14 cellular contexts compared by ENCODE assay signal in the genomic region with DNA sequence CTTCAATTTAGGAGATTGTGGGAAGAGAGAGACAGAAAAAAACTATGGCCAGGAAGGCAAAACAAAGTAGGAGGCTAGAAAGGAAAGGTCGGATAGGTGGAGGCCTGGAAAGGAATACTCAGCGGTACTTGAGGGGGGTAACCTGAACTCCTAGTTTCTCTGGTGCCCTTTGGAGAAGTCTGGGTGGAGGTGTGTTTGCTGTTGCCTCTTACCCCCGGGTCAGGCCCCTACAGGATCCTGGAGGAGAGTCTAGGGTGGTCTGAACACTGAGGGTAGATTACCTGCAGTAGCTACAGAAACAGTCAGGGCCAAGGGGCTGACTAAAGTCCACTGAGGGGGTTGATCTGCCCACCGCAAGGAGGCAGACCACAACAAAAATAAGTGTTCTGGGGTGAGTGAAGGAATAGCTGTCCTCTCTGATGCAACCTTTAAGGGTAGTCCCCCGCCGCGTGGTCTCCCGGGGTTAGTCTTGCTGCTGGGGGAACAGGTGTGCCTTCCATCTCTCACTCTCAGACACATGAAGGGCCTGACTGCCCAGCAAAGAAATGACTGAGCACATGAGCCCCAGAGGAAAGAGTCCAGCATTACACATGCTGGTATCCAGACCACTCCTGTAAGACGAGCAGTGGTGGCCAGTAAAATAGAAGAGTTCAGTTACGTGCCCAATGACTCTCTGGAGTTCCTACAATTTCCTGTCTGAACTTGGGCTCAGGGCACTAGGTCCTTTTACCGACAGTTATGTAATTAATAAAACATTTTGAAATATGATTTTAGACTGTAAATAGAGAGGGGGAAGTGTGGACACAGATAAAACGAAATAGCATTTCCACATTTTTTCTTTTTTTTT. TPM values are rescaled to one million over a fixed set of nuclear protein-coding genes. Genes with fewer than 3 reads are reported as not detected.
DNase-seq lines count a peak whose midpoint lies in the region; ATAC-seq, FAIRE-seq and TF ChIP-seq lines count a peak whose summit lies in the region.
"Had no signal": no experiment of that assay in that cellular context is flagged by ENCODE, and none has a peak within 500 bp of the region (broad histone marks: within the 10 kb centered on the region; RNA-seq: fewer than 3 reads in every experiment).

No MANE protein-coding gene starts in this region.

- H3K36me3 ChIP-seq in GM23338 (ENCODE audit: insufficient read depth) (peaks cover 26% of the 10 kb centered on the region), endothelial cell of umbilical vein (ENCODE audit: control insufficient read depth in 2 of 2, extremely low read depth in 1 of 2, insufficient read depth in 2 of 2, low read length in 2 of 2) (peaks cover 10 to 14% of the 10 kb centered on the region in 2 experiments), muscle layer of colon (ENCODE audit: insufficient read depth, low read length) (no peaks in the 10 kb centered on the region)

- no peaks in the 10 kb centered on the region for H3K27me3 Mint-ChIP-seq in GM23338 (ENCODE audit: insufficient read depth, low read depth, poor library complexity)
- H3K27me3 Mint-ChIP-seq: effector memory CD8-positive, alpha-beta T cell had no signal

- no peak overlapping the region for H3K4me3 Mint-ChIP-seq in GM23338
- H3K4me3 Mint-ChIP-seq: effector memory CD8-positive, alpha-beta T cell had no signal

- intact Hi-C loops in endothelial cell of umbilical vein (cut with micrococcal nuclease) = no loop called here

- CTCF ChIA-PET in endothelial cell of umbilical vein (lab: Charles Lee) = interaction anchor here (1.0 kb wide), 1 partner anchor 33 kb away, joined by 3 read pairs; no protein-coding TSS in a partner anchor

- H3K27me3 ChIP-seq in GM23338 (ENCODE audit: insufficient read depth) = no peaks in the 10 kb centered on the region
- H3K27me3 ChIP-seq in endothelial cell of umbilical vein (ENCODE audit: control insufficient read depth in 2 of 2, insufficient read depth in 2 of 2, low read length in 2 of 2) = no peaks in the 10 kb centered on the region
- H3K27me3 ChIP-seq in muscle layer of colon (ENCODE audit: control insufficient read depth in 1 of 2, insufficient read depth in 2 of 2, low read length in 2 of 2) = no peaks in the 10 kb centered on the region

- H3K9me1 ChIP-seq in endothelial cell of umbilical vein (replicated peaks; ENCODE audit: control insufficient read depth, extremely low read depth, insufficient read depth, low read length) = no peaks in the 10 kb centered on the region

- H3K9me3 ChIP-seq in endothelial cell of umbilical vein (replicated peaks; ENCODE audit: control insufficient read depth, insufficient read depth, low read length) (no peaks in the 10 kb centered on the region), muscle layer of colon (ENCODE audit: low read length) (no peaks in the 10 kb centered on the region)

- TF ChIP-seq CTCF in GM23338 (conservative IDR thresholded peaks at IDR 0.05; ENCODE audit: low read depth in 2 of 2) (no peak), endothelial cell of umbilical vein (IDR thresholded peaks at IDR 0.05; ENCODE audit: extremely low read depth in 1 of 2, insufficient read depth in 1 of 2, low read depth in 1 of 2, low read length in 2 of 2) (no peak)

- H3K9me2 ChIP-seq in GM23338 (ENCODE audit: insufficient read depth) = no peaks in the 10 kb centered on the region

- H3K4me1 Mint-ChIP-seq in GM23338 = no peaks in the 10 kb centered on the region; the same call in 2 of the 3 replicates

- H3K36me3 Mint-ChIP-seq in GM23338 (ENCODE audit: low read depth) = peaks cover 71% of the 10 kb centered on the region

- H3K4me2 ChIP-seq in GM23338 = no peak overlapping the region
- no peak overlapping the region for H3K4me2 ChIP-seq in endothelial cell of umbilical vein (ENCODE audit: insufficient read depth, low read length)

- H2AFZ ChIP-seq in GM23338 = no peak overlapping the region
- H2AFZ ChIP-seq in endothelial cell of umbilical vein (ENCODE audit: low read depth, low read length) = no peak overlapping the region

- H3K27ac Mint-ChIP-seq in GM23338 = peak overlapping the region; percentile 91
- H3K27ac Mint-ChIP-seq: effector memory CD8-positive, alpha-beta T cell had no signal

- dilution Hi-C loops in endothelial cell of umbilical vein (cut with MboI; ENCODE audit: extremely low pct_ligation_motif_present, low sequenced_read_pairs) = no loop called here

- H3K4me1 ChIP-seq in GM23338 (ENCODE audit: insufficient read depth) (no peaks in the 10 kb centered on the region), endothelial cell of umbilical vein (ENCODE audit: control insufficient read depth, extremely low read depth, insufficient read depth, low read length) (peaks cover 7% of the 10 kb centered on the region), muscle layer of colon (ENCODE audit: insufficient read depth, low read length) (peaks cover 12% of the 10 kb centered on the region)

- no peak for TF ChIP-seq POLR2A in endothelial cell of umbilical vein (IDR thresholded peaks at IDR 0.05; ENCODE audit: low read depth, low read length)

- POLR2A ChIA-PET in endothelial cell of umbilical vein (lab: Charles Lee) = no interaction called here

- H3F3A ChIP-seq in GM23338 (replicated peaks; ENCODE audit: low read depth) = no peaks in the 10 kb centered on the region

- no peaks in the 10 kb centered on the region for H3K79me2 ChIP-seq in GM23338 (replicated peaks; ENCODE audit: insufficient read depth)
- peaks cover 3% of the 10 kb centered on the region for H3K79me2 ChIP-seq in endothelial cell of umbilical vein (ENCODE audit: control insufficient read depth, insufficient read depth, low read length)

- DNase-seq in AG08395 (ENCODE audit: low spot score) (peak; percentile 47), GM23338 (ENCODE audit: low spot score) (peak; percentile 25), endothelial cell of umbilical vein (ENCODE audit: low read depth, low spot score) (peak; percentile 57), medulla oblongata (ENCODE audit: extremely low spot score) (no peak), iPS-NIHi11 (ENCODE audit: low spot score) (no peak), NCI-H226 (no peak)
- DNase-seq: activated CD4-positive, alpha-beta T cell treated with anti-CD3 and anti-CD28 coated beads, Interleukin-2, amount 50 U/mL, for 1 hour; C1 segment of cervical spinal cord; effector memory CD8-positive, alpha-beta T cell; NCI-H1436; stimulated activated CD4-positive, alpha-beta T cell treated with anti-CD3 and anti-CD28 coated beads, Interleukin-12 subunit alpha, Interleukin-12 subunit beta, amount 100 ng/mL, for 4 hours; SW 1271 had no signal

- H3K9ac ChIP-seq in endothelial cell of umbilical vein (replicated peaks; ENCODE audit: extremely low read depth, insufficient read depth, low read length) = no peak overlapping the region
- H3K9ac ChIP-seq in muscle layer of colon (ENCODE audit: low read length) = no peak overlapping the region

- no TSS peak for BruUV-seq in endothelial cell of umbilical vein (replicated peaks; lab: Mats Ljungman, UMichigan)

- H3K27ac ChIP-seq in GM23338 (ENCODE audit: low read depth) = no peak overlapping the region
- no peak overlapping the region for H3K27ac ChIP-seq in endothelial cell of umbilical vein (ENCODE audit: insufficient read depth, low read depth, low read length)
- peak overlapping the region; percentile 25 for H3K27ac ChIP-seq in muscle layer of colon (ENCODE audit: low read depth, low read length)

- no peaks in the 10 kb centered on the region for H3K9me3 Mint-ChIP-seq in GM23338
- H3K9me3 Mint-ChIP-seq: effector memory CD8-positive, alpha-beta T cell had no signal

- FAIRE-seq in endothelial cell of umbilical vein (lab: Jason Lieb, UNC) = no peak

- H4K20me1 ChIP-seq in GM23338 (replicated peaks; ENCODE audit: insufficient read depth) = no peaks in the 10 kb centered on the region; the same call in none of the 2 replicates
- no peaks in the 10 kb centered on the region for H4K20me1 ChIP-seq in endothelial cell of umbilical vein (replicated peaks; ENCODE audit: control insufficient read depth, extremely low read depth, insufficient read depth, low read length)

- H3K4me3 ChIP-seq in GM23338 (no peak overlapping the region), endothelial cell of umbilical vein (replicated peaks in 1 of 3; ENCODE audit: insufficient read depth in 1 of 3, low read depth in 1 of 3, low read length in 3 of 3) (no peak overlapping the region), muscle layer of colon (ENCODE audit: low read depth in 1 of 2, low read length in 2 of 2) (no peak overlapping the region)

- ATAC-seq in GM23338 = peak; percentile 54
- ATAC-seq in GM19452 (IDR thresholded peaks at IDR 0.05; ENCODE audit: unreplicated experiment) = no peak
- ATAC-seq: effector memory CD8-positive, alpha-beta T cell had no signal

TF ChIP-seq in endothelial cell of umbilical vein, 7 proteins besides CTCF, POLR2A, EP300 and RAD21:
- TF ChIP-seq FOS (IDR thresholded peaks at IDR 0.05; ENCODE audit: borderline replicate concordance, insufficient read depth, low read length) = no peak
- no peak for TF ChIP-seq EZH2 (IDR thresholded peaks at IDR 0.05; ENCODE audit: borderline replicate concordance, low read depth, low read length, severe bottlenecking)
- no peak for TF ChIP-seq GATA2 (IDR thresholded peaks at IDR 0.05; ENCODE audit: insufficient read depth, insufficient read length, low read depth, low read length)
- no peak for TF ChIP-seq MYC (IDR thresholded peaks at IDR 0.05; ENCODE audit: low read depth, low read length)
- TF ChIP-seq JUN (IDR thresholded peaks at IDR 0.05; ENCODE audit: borderline replicate concordance, insufficient read depth, insufficient read length, low read depth) = no peak
- TF ChIP-seq, protein P1, sequence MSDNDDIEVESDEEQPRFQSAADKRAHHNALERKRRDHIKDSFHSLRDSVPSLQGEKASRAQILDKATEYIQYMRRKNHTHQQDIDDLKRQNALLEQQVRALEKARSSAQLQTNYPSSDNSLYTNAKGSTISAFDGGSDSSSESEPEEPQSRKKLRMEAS (IDR thresholded peaks at IDR 0.05; ENCODE audit: insufficient read depth, insufficient read length) = no peak
- no peak for TF ChIP-seq POLR2AphosphoS5 (IDR thresholded peaks at IDR 0.05; ENCODE audit: insufficient read depth, low read depth, low read length)
TF ChIP-seq in endothelial cell of umbilical vein: peak in this region for 0.

RNA-seq across cellular contexts. Expression of a gene that starts 59.5 kb away (rescaled TPM):
- total RNA-seq in GM23338 (2014; rRNA removed; shearing (Covaris generic)) = 66.8 and 75.5 TPM in 2 replicates
- polyA plus RNA-seq in GM23338 (2016; fragmentation: Nextera tagmentation; extraction: Ambion mirVana) = 49.3 and 53.2 TPM in 2 replicates
- 120 and 121 TPM in 2 replicates for total RNA-seq in endothelial cell of umbilical vein
- 31.8 and 40.2 TPM in 2 replicates for polyA plus RNA-seq in endothelial cell of umbilical vein
- polyA plus RNA-seq in endothelial cell of umbilical vein (2011; cell fraction: cytosol; rRNA removed) = 53.2 and 57.9 TPM in 2 replicates
- 76.6 and 82.8 TPM in 2 replicates for polyA plus RNA-seq in endothelial cell of umbilical vein (2011; cell fraction: nucleus; rRNA removed)
- polyA plus RNA-seq in endothelial cell of umbilical vein (2012) = 75.2 and 98.6 TPM in 2 replicates
- polyA minus RNA-seq in endothelial cell of umbilical vein = 65.1 and 70.7 TPM in 2 replicates
- 34.5 TPM for polyA minus RNA-seq in endothelial cell of umbilical vein (2011; cell fraction: cytosol; rRNA and poly(A)+ RNA removed)
- polyA minus RNA-seq in endothelial cell of umbilical vein (2011; cell fraction: nucleus; rRNA and poly(A)+ RNA removed) = 81.5 and 117 TPM in 2 replicates

Comparison
In these comparisons a context has a peak if more than half of its experiments do, and no peak if none do; other contexts are left out.
1. DNase-seq: peak in AG08395 (single experiment), GM23338 (single experiment) and endothelial cell of umbilical vein (single experiment); none in medulla oblongata (single experiment), iPS-NIHi11 (single experiment) and NCI-H226 (single experiment).